Comparison of ENCODE assay signal across 8 cellular contexts in genomic region chr6:33112148-33112547, GRCh38. TPM values are rescaled to one million over a fixed set of nuclear protein-coding genes. Genes with fewer than 3 reads are reported as not detected.
DNase-seq lines count a peak whose midpoint lies in the region; ATAC-seq and TF ChIP-seq lines count a peak whose summit lies in the region.

No MANE protein-coding gene starts in this region.

- DNase-seq in CD4-positive, alpha-beta memory T cell, result peak; percentile 25 to 59 (median 42)
- peak; percentile 66 for DNase-seq in OCI-M1 (lab: John Stamatoyannopoulos, UW)
- DNase-seq in esophagus muscularis mucosa (ENCODE audit: extremely low spot score), result peak; percentile 47
- peak; percentile 86 for DNase-seq in pons (ENCODE audit: low spot score)
- DNase-seq in endodermal cell, result no peak
- DNase-seq in NK-92 treated with Interleukin-12 subunit alpha and Interleukin-12 subunit beta, amount 100 ng/mL, for 24 hours (lab: John Stamatoyannopoulos, UW), result no peak

- CTCF ChIA-PET in CD4-positive, alpha-beta memory T cell (lab: Charles Lee; ENCODE audit: partially characterized antibody), result no interaction called here

- no peaks in the 10 kb centered on the region for H3K36me3 Mint-ChIP-seq in CD4-positive, alpha-beta memory T cell
- no peaks in the 10 kb centered on the region for H3K36me3 Mint-ChIP-seq in endodermal cell (ENCODE audit: low read depth)

- no peak for TF ChIP-seq EP300 in esophagus muscularis mucosa (IDR thresholded peaks at IDR 0.05)

- no peak overlapping the region for H3K4me3 ChIP-seq in CD4-positive, alpha-beta memory T cell (ENCODE audit: low read length in 2 of 2)
- H3K4me3 ChIP-seq in esophagus muscularis mucosa (no peak overlapping the region), endodermal cell (ENCODE audit: low read length) (no peak overlapping the region)

- no peak for TF ChIP-seq POLR2A in esophagus muscularis mucosa (IDR thresholded peaks at IDR 0.05; ENCODE audit: low read depth)

- no peak overlapping the region for H3K4me3 Mint-ChIP-seq in CD4-positive, alpha-beta memory T cell
- no peak overlapping the region for H3K4me3 Mint-ChIP-seq in endodermal cell

- peaks cover 47 to 69% of the 10 kb centered on the region in 2 donors for H3K27me3 Mint-ChIP-seq in CD4-positive, alpha-beta memory T cell
- peaks cover 71% of the 10 kb centered on the region for H3K27me3 Mint-ChIP-seq in endodermal cell (ENCODE audit: insufficient read depth)

- intact Hi-C loops in CD4-positive, alpha-beta memory T cell (cut with micrococcal nuclease), result no loop called here
- intact Hi-C loops in esophagus muscularis mucosa (cut with DNase I), result no loop called here

- H3K36me3 ChIP-seq in CD4-positive, alpha-beta memory T cell (ENCODE audit: insufficient read depth, low read length), result no peaks in the 10 kb centered on the region
- no peaks in the 10 kb centered on the region for H3K36me3 ChIP-seq in esophagus muscularis mucosa
- no peaks in the 10 kb centered on the region for H3K36me3 ChIP-seq in endodermal cell (ENCODE audit: control insufficient read depth, insufficient read depth, low read length)

- no peak for TF ChIP-seq CTCF in esophagus muscularis mucosa (IDR thresholded peaks at IDR 0.05)
- no peak for TF ChIP-seq CTCF in endodermal cell (conservative IDR thresholded peaks at IDR 0.05)

- H3K27ac Mint-ChIP-seq in CD4-positive, alpha-beta memory T cell, result no peak overlapping the region
- H3K27ac Mint-ChIP-seq in endodermal cell, result no peak overlapping the region

- WGBS in esophagus muscularis mucosa, result 43% methylated on average over 1 of the region's 1 CpG
- 78 to 88% methylated on average over 1 of the region's 1 CpG for WGBS in endodermal cell (ENCODE audit: insufficient coverage in 1 of 2, insufficient read length in 1 of 2), 2 experiments

- peaks cover 12% of the 10 kb centered on the region for H3K27me3 ChIP-seq in CD4-positive, alpha-beta memory T cell (ENCODE audit: insufficient read depth, low read length)
- H3K27me3 ChIP-seq in esophagus muscularis mucosa, result peaks cover 0 to 59% (median 15%) of the 10 kb centered on the region in 4 donors
- H3K27me3 ChIP-seq in endodermal cell (ENCODE audit: control insufficient read depth, insufficient read depth, low read length, poor library complexity, severe bottlenecking), result peaks cover 75% of the 10 kb centered on the region

- H3K4me1 Mint-ChIP-seq in CD4-positive, alpha-beta memory T cell, result peaks cover 0 to 8% (median 3%) of the 10 kb centered on the region in 4 donors
- H3K4me1 Mint-ChIP-seq in endodermal cell, result peaks cover 13% of the 10 kb centered on the region

- H3K9ac ChIP-seq in endodermal cell (ENCODE audit: extremely low read depth, low read length, poor library complexity, severe bottlenecking), result no peak overlapping the region

- peak; percentile 81 for ATAC-seq in GM18868 (IDR thresholded peaks at IDR 0.05; ENCODE audit: unreplicated experiment)
- peak; percentile 81 for ATAC-seq in HG03045 (IDR thresholded peaks at IDR 0.05; ENCODE audit: unreplicated experiment)

- POLR2A ChIA-PET in CD4-positive, alpha-beta memory T cell (lab: Charles Lee; ENCODE audit: partially characterized antibody), result interaction anchor here (1.1 kb wide), 1 partner anchor 137 kb away, joined by 5 read pairs; no protein-coding TSS in a partner anchor

- no peaks in the 10 kb centered on the region for H3K9me3 Mint-ChIP-seq in CD4-positive, alpha-beta memory T cell
- H3K9me3 Mint-ChIP-seq in endodermal cell, result no peaks in the 10 kb centered on the region

- no peak overlapping the region for H3K27ac ChIP-seq in CD4-positive, alpha-beta memory T cell (ENCODE audit: low read depth, low read length)
- H3K27ac ChIP-seq in esophagus muscularis mucosa (replicated peaks in 1 of 4) (no peak overlapping the region), endodermal cell (ENCODE audit: low read depth, low read length) (no peak overlapping the region)

- H3K4me1 ChIP-seq in CD4-positive, alpha-beta memory T cell (ENCODE audit: insufficient read depth, low read length), result no peaks in the 10 kb centered on the region
- H3K4me1 ChIP-seq in esophagus muscularis mucosa (peaks cover 0 to 8% (median 7%) of the 10 kb centered on the region in 4 donors), endodermal cell (ENCODE audit: control insufficient read depth, insufficient read depth, low read length) (no peaks in the 10 kb centered on the region)

- H3K9me3 ChIP-seq in CD4-positive, alpha-beta memory T cell (ENCODE audit: control insufficient read depth in 1 of 2, low read length in 2 of 2), result no peaks in the 10 kb centered on the region
- H3K9me3 ChIP-seq in esophagus muscularis mucosa (no peaks in the 10 kb centered on the region), endodermal cell (ENCODE audit: control insufficient read depth, low read length) (no peaks in the 10 kb centered on the region)

RNA-seq across cellular contexts. Expression of gene HLA-DPB1, which starts 36.4 kb away (rescaled TPM):
- total RNA-seq in CD4-positive, alpha-beta memory T cell, result 10 to 100 TPM; 14.5 to 17.2 TPM
- 10 to 100 TPM; 50.5 to 76.9 TPM for polyA plus RNA-seq in CD4-positive, alpha-beta memory T cell
- total RNA-seq in esophagus muscularis mucosa, result 10 to 100 TPM; 38.6 to 95.8 (median 61.7) TPM
- 10 to 100 TPM; 13.5 to 20.6 TPM for total RNA-seq in endodermal cell
- polyA plus RNA-seq in endodermal cell (2013, experiment 1 of 2), result 3.2 TPM
- polyA plus RNA-seq in endodermal cell (2013, experiment 2 of 2), result 1.9 TPM

RNA-seq across cellular contexts. Expression of gene HLA-DPA1, which starts 38.7 kb away (rescaled TPM):
- total RNA-seq in CD4-positive, alpha-beta memory T cell, result 10 to 100 TPM; 17.0 to 18.2 TPM
- 10 to 100 TPM; 40.0 to 41.6 TPM for polyA plus RNA-seq in CD4-positive, alpha-beta memory T cell
- total RNA-seq in esophagus muscularis mucosa (10 to 100 TPM; 28.5 to 91.3 (median 65.9) TPM), endodermal cell (1 to 10 TPM; 1.7 to 1.9 TPM)
- 1.0 TPM for polyA plus RNA-seq in endodermal cell (2013, experiment 1 of 2)
- 1.0 TPM for polyA plus RNA-seq in endodermal cell (2013, experiment 2 of 2)

Comparison
In these comparisons a context has a peak if more than half of its experiments do, and no peak if none do; other contexts are left out.
1. DNase-seq: peak in CD4-positive, alpha-beta memory T cell (5 of 5), OCI-M1 (single experiment), esophagus muscularis mucosa (single experiment) and pons (single experiment); none in endodermal cell (single experiment) and NK-92 treated with Interleukin-12 subunit alpha and Interleukin-12 subunit beta, amount 100 ng/mL, for 24 hours (single experiment).
2. RNA of gene HLA-DPA1, which starts 38.7 kb away (total RNA-seq): 28.5 to 91.3 TPM in esophagus muscularis mucosa and 17.0 to 18.2 TPM in CD4-positive, alpha-beta memory T cell; 1.7 to 1.9 TPM in endodermal cell; every median in the first group is over 4 times any median in the second.